ENCODE assay signal across 26 cellular contexts in genomic region chr6:155491421-155491820, GRCh38. TPM values are rescaled to one million over a fixed set of nuclear protein-coding genes. Genes with fewer than 3 reads are reported as not detected.
"Had no signal": no experiment of that assay in that cellular context is flagged by ENCODE, and none has a peak within 500 bp of the region (broad histone marks: within the 10 kb centered on the region; RNA-seq: fewer than 3 reads in every experiment).

No MANE protein-coding gene starts in this region.

- H3K4me3 ChIP-seq: K562, SJCRH30 had no signal

- FAIRE-seq: K562 had no signal

- H3K27me3 ChIP-seq: SJCRH30 had no signal

- ATAC-seq: K562, Panc1, Right ventricle myocardium inferior, SK-N-SH treated with all-trans-retinoic acid at 6 μM for 48 hours had no signal

- H3K9ac ChIP-seq: KMS-11 had no signal

- H3K4me2 ChIP-seq: KMS-11 had no signal

- H3K36me3 ChIP-seq: SJCRH30 had no signal

- H3K9me3 ChIP-seq: SJCRH30 had no signal

- DNase-seq: Kasumi-1, MM.1S, NCI-H1092 treated with DMSO at 0.1 percent for 48 hours, NCI-H1436, NCI-H187, NCI-H2029, NCI-H2081 treated with DMSO at 0.1 percent for 48 hours, NCI-H2171, NCI-H226, NCI-H446, NCI-H510A, NCI-H524 treated with DMSO at 0.1 percent for 48 hours, NCI-H69, NCI-H774, SHP77 treated with DMSO at 0.1 percent for 48 hours, SJCRH30, T-helper 1 cell had no signal

- H3K27ac ChIP-seq: KMS-11, RWPE1, SJCRH30 had no signal

RNA-seq across cellular contexts. Expression of gene NOX3, which starts 35.8 kb away (rescaled TPM):
- total RNA-seq: HT-29, K562, M059J, Right ventricle myocardium inferior, SJCRH30 had no signal
- polyA plus RNA-seq: IgD-negative memory B cell, K562 had no signal
